In genomic region chr11:72191961-72192381, GRCh38 we compare ENCODE assay signal across 15 cellular contexts. TPM values are rescaled to one million over a fixed set of nuclear protein-coding genes. Genes with fewer than 3 reads are reported as not detected.
DNase-seq lines count a peak whose midpoint lies in the region; ATAC-seq and TF ChIP-seq lines count a peak whose summit lies in the region.
"Had no signal": no experiment of that assay in that cellular context is flagged by ENCODE, and none has a peak within 500 bp of the region (broad histone marks: within the 10 kb centered on the region; RNA-seq: fewer than 3 reads in every experiment).

Gene FOLR1 (plus strand): TSS chr11:72192140. CDS start chr11:72192174, 34 bp downstream.

- TF ChIP-seq POLR2A in sigmoid colon (IDR thresholded peaks at IDR 0.05) (no peak), spleen (IDR thresholded peaks at IDR 0.05) (no peak)

- no peaks in the 10 kb centered on the region for H3K36me3 ChIP-seq in lung (ENCODE audit: control insufficient read depth in 2 of 2, insufficient read depth in 2 of 2, low read length in 2 of 2)
- H3K36me3 ChIP-seq in sigmoid colon, result no peaks in the 10 kb centered on the region
- H3K36me3 ChIP-seq in spleen, result no peaks in the 10 kb centered on the region
- H3K36me3 ChIP-seq: tibial artery had no signal

- H3K4me3 ChIP-seq in lung (peak within 1 kb of the TSS; percentile 1), sigmoid colon (no peak within 1 kb of the TSS), spleen (no peak within 1 kb of the TSS)
- H3K4me3 ChIP-seq: body of pancreas, tibial artery had no signal

- H3K36me3 Mint-ChIP-seq in activated naive CD8-positive, alpha-beta T cell treated with anti-CD3 and anti-CD28 coated beads for 36 hours, result no peaks in the 10 kb centered on the region
- no peaks in the 10 kb centered on the region for H3K36me3 Mint-ChIP-seq in activated naive CD8-positive, alpha-beta T cell treated with anti-CD3 and anti-CD28 coated beads, Interleukin-2, amount 50 U/mL, for 24 hours (ENCODE audit: low read depth)

- H3K4me3 Mint-ChIP-seq in activated naive CD8-positive, alpha-beta T cell treated with anti-CD3 and anti-CD28 coated beads for 36 hours, result no peak within 1 kb of the TSS
- H3K4me3 Mint-ChIP-seq in activated naive CD8-positive, alpha-beta T cell treated with anti-CD3 and anti-CD28 coated beads, Interleukin-2, amount 50 U/mL, for 24 hours, result no peak within 1 kb of the TSS

- WGBS in lung, 2 donors, result 56 to 86% methylated on average over 5 of the region's 5 CpGs
- WGBS in sigmoid colon, 2 donors, result 82 to 90% methylated on average over 5 of the region's 5 CpGs
- 60 to 92% (median 82%) methylated on average over 4 to 5 of the region's 5 CpGs for WGBS in spleen, 5 donors

- H3K27me3 ChIP-seq in lung (ENCODE audit: control insufficient read depth, insufficient read depth) (no peaks in the 10 kb centered on the region), sigmoid colon (no peaks in the 10 kb centered on the region), spleen (replicated peaks in 1 of 7) (no peaks in the 10 kb centered on the region)
- H3K27me3 ChIP-seq: body of pancreas, tibial artery had no signal

- intact Hi-C loops in sigmoid colon (cut with DNase I) (no loop called here), spleen (cut with DNase I; ENCODE audit: low total_unique reads) (no loop called here)

- H3K27ac Mint-ChIP-seq in activated naive CD8-positive, alpha-beta T cell treated with anti-CD3 and anti-CD28 coated beads for 36 hours, result peak within 1 kb of the TSS; percentile 2
- H3K27ac Mint-ChIP-seq in activated naive CD8-positive, alpha-beta T cell treated with anti-CD3 and anti-CD28 coated beads, Interleukin-2, amount 50 U/mL, for 24 hours, result no peak within 1 kb of the TSS
- H3K27ac Mint-ChIP-seq: activated T-helper 2 cell treated with anti-CD3 and anti-CD28 coated beads, Interferon-gamma antibody, Interleukin-2, Interleukin-4, amounts not matched to agents 10 μg/mL and 5 μg/mL and 100 μg/mL, durations not matched to agents 14 hours and 24 hours and 36 hours had no signal

- ATAC-seq in activated naive CD8-positive, alpha-beta T cell treated with anti-CD3 and anti-CD28 coated beads, Interleukin-2, amount 50 U/mL, for 24 hours, result no peak
- peak; percentile 79 for ATAC-seq in lung (ENCODE audit: insufficient read depth, low FRiP score)
- ATAC-seq in HG03378 (IDR thresholded peaks at IDR 0.05; ENCODE audit: unreplicated experiment), result no peak
- ATAC-seq: body of pancreas, left colon had no signal

- H3K27ac ChIP-seq in lung (ENCODE audit: low read depth in 1 of 2, low read length in 1 of 2) (peak within 1 kb of the TSS in 1 of 2 donors; percentile 64), sigmoid colon (no peak within 1 kb of the TSS), spleen (no peak within 1 kb of the TSS)
- H3K27ac ChIP-seq: body of pancreas, tibial artery had no signal

- H3K27me3 Mint-ChIP-seq in activated naive CD8-positive, alpha-beta T cell treated with anti-CD3 and anti-CD28 coated beads for 36 hours, result no peaks in the 10 kb centered on the region
- H3K27me3 Mint-ChIP-seq in activated naive CD8-positive, alpha-beta T cell treated with anti-CD3 and anti-CD28 coated beads, Interleukin-2, amount 50 U/mL, for 24 hours, result no peaks in the 10 kb centered on the region

- no peaks in the 10 kb centered on the region for H3K9me3 Mint-ChIP-seq in activated naive CD8-positive, alpha-beta T cell treated with anti-CD3 and anti-CD28 coated beads for 36 hours
- no peaks in the 10 kb centered on the region for H3K9me3 Mint-ChIP-seq in activated naive CD8-positive, alpha-beta T cell treated with anti-CD3 and anti-CD28 coated beads, Interleukin-2, amount 50 U/mL, for 24 hours
- H3K9me3 Mint-ChIP-seq: activated T-helper 2 cell treated with anti-CD3 and anti-CD28 coated beads, Interferon-gamma antibody, Interleukin-2, Interleukin-4, amounts not matched to agents 10 μg/mL and 5 μg/mL and 100 μg/mL, durations not matched to agents 14 hours and 24 hours and 36 hours had no signal

- no peaks in the 10 kb centered on the region for H3K4me1 Mint-ChIP-seq in activated naive CD8-positive, alpha-beta T cell treated with anti-CD3 and anti-CD28 coated beads for 36 hours
- no peaks in the 10 kb centered on the region for H3K4me1 Mint-ChIP-seq in activated naive CD8-positive, alpha-beta T cell treated with anti-CD3 and anti-CD28 coated beads, Interleukin-2, amount 50 U/mL, for 24 hours

- H3K4me1 ChIP-seq in lung (ENCODE audit: control insufficient read depth in 2 of 2, insufficient read depth in 2 of 2, low read length in 2 of 2) (no peaks in the 10 kb centered on the region), sigmoid colon (no peaks in the 10 kb centered on the region), spleen (no peaks in the 10 kb centered on the region)

- H3K9me3 ChIP-seq in lung (ENCODE audit: control insufficient read depth in 2 of 2, insufficient read depth in 1 of 2, low read length in 1 of 2), result no peaks in the 10 kb centered on the region
- H3K9me3 ChIP-seq in sigmoid colon, result no peaks in the 10 kb centered on the region
- no peaks in the 10 kb centered on the region for H3K9me3 ChIP-seq in spleen
- H3K9me3 ChIP-seq: body of pancreas, tibial artery had no signal

- TF ChIP-seq CTCF in lung (IDR thresholded peaks at IDR 0.05; ENCODE audit: control extremely low read depth, extremely low read depth) (no peak), sigmoid colon (IDR thresholded peaks at IDR 0.05) (no peak), spleen (IDR thresholded peaks at IDR 0.05 in 8 of 11, conservative IDR thresholded peaks at IDR 0.05 in 3 of 11) (no peak)

- in situ Hi-C loops in T47D (cut with HindIII; ENCODE audit: low pct_unique_long_range_greater_than_20kb, low sequenced_read_pairs), result no loop called here

- TF ChIP-seq EP300 in sigmoid colon (IDR thresholded peaks at IDR 0.05), result no peak

- no peak for DNase-seq in activated naive CD8-positive, alpha-beta T cell treated with anti-CD3 and anti-CD28 coated beads for 36 hours
- DNase-seq in activated naive CD8-positive, alpha-beta T cell treated with anti-CD3 and anti-CD28 coated beads, Interleukin-2, amount 50 U/mL, for 24 hours, result no peak
- DNase-seq in T47D (ENCODE audit: low read depth in 1 of 2, low spot score in 1 of 2) (peak; percentile 26 to 78), lung (ENCODE audit: low spot score) (peak; percentile 73), sigmoid colon (no peak), spleen (no peak), NCI-H69 (lab: John Stamatoyannopoulos, UW) (no peak)
- DNase-seq: activated CD4-positive, alpha-beta T cell treated with anti-CD3 and anti-CD28 coated beads for 48 hours; body of pancreas; left colon; nucleus accumbens; tibial artery had no signal

RNA-seq across cellular contexts. Expression of gene FOLR1, which starts in this region (rescaled TPM):
- total RNA-seq in activated naive CD8-positive, alpha-beta T cell treated with anti-CD3 and anti-CD28 coated beads for 36 hours, result not detected
- total RNA-seq in lung, result 100 to 1,000 TPM; 120 to 182 TPM
- polyA plus RNA-seq in lung, result 100 to 1,000 TPM in 1 of 2 donors, 10 to 100 TPM in 1; 76.0 to 212 TPM
- total RNA-seq in sigmoid colon, result under 1 TPM in 1 of 4 donors, not detected in 3; 0.71 TPM
- under 1 TPM in 1 of 3 donors, not detected in 2; 0.15 TPM for polyA plus RNA-seq in sigmoid colon
- total RNA-seq in spleen, result not detected
- under 1 TPM in 1 of 3 donors, not detected in 2; 0.10 TPM for polyA plus RNA-seq in spleen
- total RNA-seq: A673; activated T-helper 2 cell treated with anti-CD3 and anti-CD28 coated beads, Interferon-gamma antibody, Interleukin-2, Interleukin-4, amounts not matched to agents 10 μg/mL and 5 μg/mL and 100 μg/mL, durations not matched to agents 14 hours and 24 hours and 36 hours; left colon had no signal

Comparison
In these comparisons a context has a peak if more than half of its experiments do, and no peak if none do; other contexts are left out.
1. RNA of gene FOLR1 (total RNA-seq): 120 to 182 TPM in lung; 0.71 TPM in sigmoid colon, not detected in activated naive CD8-positive, alpha-beta T cell treated with anti-CD3 and anti-CD28 coated beads for 36 hours and not detected in spleen; every median in the first group is over 10 times any median in the second.
2. RNA of gene FOLR1 (polyA plus RNA-seq): 76.0 to 212 TPM in lung; 0.15 TPM in sigmoid colon and 0.10 TPM in spleen; every median in the first group is over 10 times any median in the second.
3. DNase-seq: peak in T47D (2 of 2) and lung (single experiment); none in activated naive CD8-positive, alpha-beta T cell treated with anti-CD3 and anti-CD28 coated beads for 36 hours (single experiment), activated naive CD8-positive, alpha-beta T cell treated with anti-CD3 and anti-CD28 coated beads, Interleukin-2, amount 50 U/mL, for 24 hours (single experiment), sigmoid colon (single experiment), spleen (single experiment) and NCI-H69 (single experiment).